ENCODE assay signal across 1 cellular context in genomic region chr14:24271834-24272263, GRCh38.
TF ChIP-seq lines count a peak whose summit lies in the region.

No MANE protein-coding gene starts in this region.

TF ChIP-seq in SK-N-SH, 30 proteins besides CTCF, POLR2A, EP300 and RAD21 (continued from another document):
- no peak for TF ChIP-seq REST (IDR thresholded peaks at IDR 0.05; ENCODE audit: low read depth, low read length)
- no peak for TF ChIP-seq USF2 (IDR thresholded peaks at IDR 0.05; ENCODE audit: borderline replicate concordance, low read depth, low read length)
- no peak for TF ChIP-seq FOSL2 (IDR thresholded peaks at IDR 0.05; ENCODE audit: borderline replicate concordance, low read depth)
- no peak for TF ChIP-seq NFIC (IDR thresholded peaks at IDR 0.05; ENCODE audit: borderline replicate concordance)
- no peak for TF ChIP-seq RFX5 (IDR thresholded peaks at IDR 0.05; ENCODE audit: low read length)
- TF ChIP-seq ZBTB33 (IDR thresholded peaks at IDR 0.05; ENCODE audit: borderline replicate concordance, low read depth), result no peak
- no peak for TF ChIP-seq MEF2A (IDR thresholded peaks at IDR 0.05; ENCODE audit: borderline replicate concordance, low read depth)
- TF ChIP-seq PBX3 (IDR thresholded peaks at IDR 0.05), result no peak
- no peak for TF ChIP-seq CHD2 (IDR thresholded peaks at IDR 0.05; ENCODE audit: low read length, partially characterized antibody)
- no peak for TF ChIP-seq IRF3 (IDR thresholded peaks at IDR 0.05; ENCODE audit: low read depth, low read length)
